In genomic region chr22:47690166-47690565, GRCh38 we compare ENCODE assay signal across 21 cellular contexts.
DNase-seq lines count a peak whose midpoint lies in the region; ATAC-seq and TF ChIP-seq lines count a peak whose summit lies in the region.
"Had no signal": no experiment of that assay in that cellular context is flagged by ENCODE, and none has a peak within 500 bp of the region (broad histone marks: within the 10 kb centered on the region; RNA-seq: fewer than 3 reads in every experiment).

No MANE protein-coding gene starts in this region.

- H3K36me3 ChIP-seq in vagina = no peaks in the 10 kb centered on the region
- H3K36me3 ChIP-seq: BLaER1 treated with 17β-estradiol and CSF1 and Interleukin-3, amounts not matched to agents 10 nM and 100 nM had no signal

- intact Hi-C loops in vagina (cut with DNase I) = no loop called here
- intact Hi-C loops in Right ventricle myocardium inferior (cut with DNase I) = no loop called here

- DNase-seq in ecto neural progenitor cell (ENCODE audit: low spot score) (peak; percentile 27), islet precursor cell (peak; percentile 37), osteocyte (ENCODE audit: extremely low spot score, unreplicated experiment) (peak; percentile 77), vagina (ENCODE audit: extremely low spot score in 2 of 2) (peak; percentile 71 to 77), coronary artery (ENCODE audit: low spot score) (no peak), Right ventricle myocardium inferior (ENCODE audit: missing footprints) (no peak), erythroblast (lab: John Stamatoyannopoulos, UW) (no peak)
- DNase-seq: AML-193; Caco-2; Calu3; CD4-positive, alpha-beta T cell; CD8-positive, alpha-beta T cell; DND-41; EL; GDM1 had no signal

- no peaks in the 10 kb centered on the region for H3K27me3 Mint-ChIP-seq in osteocyte (ENCODE audit: unreplicated experiment)

- peaks cover 24% of the 10 kb centered on the region for H3K9me3 Mint-ChIP-seq in osteocyte (ENCODE audit: unreplicated experiment)
- H3K9me3 Mint-ChIP-seq: CD4-positive, alpha-beta T cell; CD8-positive, alpha-beta T cell had no signal

- no peak for ATAC-seq in Right ventricle myocardium inferior
- ATAC-seq: A549; CD8-positive, alpha-beta T cell; GM12878 had no signal

- H3K27me3 ChIP-seq in vagina = no peaks in the 10 kb centered on the region
- H3K27me3 ChIP-seq: BLaER1 treated with 17β-estradiol and CSF1 and Interleukin-3, amounts not matched to agents 10 nM and 100 nM had no signal

- H3K4me3 Mint-ChIP-seq in osteocyte (ENCODE audit: unreplicated experiment) = no peak overlapping the region
- H3K4me3 Mint-ChIP-seq: B cell; CD4-positive, alpha-beta T cell; CD8-positive, alpha-beta T cell had no signal

- TF ChIP-seq POLR2A in vagina (IDR thresholded peaks at IDR 0.05) (no peak), erythroblast (IDR thresholded peaks at IDR 0.05; ENCODE audit: low read length) (no peak)

- no peaks in the 10 kb centered on the region for H3K4me1 Mint-ChIP-seq in osteocyte (ENCODE audit: unreplicated experiment)

- TF ChIP-seq CTCF in osteocyte (IDR thresholded peaks at IDR 0.05) (no peak), vagina (IDR thresholded peaks at IDR 0.05) (no peak), coronary artery (IDR thresholded peaks at IDR 0.05) (no peak)

- no peaks in the 10 kb centered on the region for H3K4me1 ChIP-seq in vagina
- H3K4me1 ChIP-seq: A549; BLaER1 treated with 17β-estradiol and CSF1 and Interleukin-3, amounts not matched to agents 10 nM and 100 nM; Caco-2 had no signal

- no peaks in the 10 kb centered on the region for H3K9me3 ChIP-seq in vagina
- H3K9me3 ChIP-seq: A549, Caco-2 had no signal

- H3K27ac Mint-ChIP-seq in osteocyte (ENCODE audit: unreplicated experiment) = no peak overlapping the region
- H3K27ac Mint-ChIP-seq: B cell; CD4-positive, alpha-beta T cell; CD8-positive, alpha-beta T cell had no signal

- H3K27ac ChIP-seq in vagina (no peak overlapping the region), coronary artery (no peak overlapping the region)
- H3K27ac ChIP-seq: 22Rv1; A549; BLaER1 treated with 17β-estradiol and CSF1 and Interleukin-3, amounts not matched to agents 10 nM and 100 nM; C4-2B had no signal

- H3K36me3 Mint-ChIP-seq in osteocyte (ENCODE audit: unreplicated experiment) = no peaks in the 10 kb centered on the region
- H3K36me3 Mint-ChIP-seq: CD8-positive, alpha-beta T cell had no signal

- H3K4me3 ChIP-seq in vagina = no peak overlapping the region
- H3K4me3 ChIP-seq in coronary artery = no peak overlapping the region
- H3K4me3 ChIP-seq: A549; BLaER1 treated with 17β-estradiol and CSF1 and Interleukin-3, amounts not matched to agents 10 nM and 100 nM; GM12878 had no signal

Comparison
In these comparisons a context has a peak if more than half of its experiments do, and no peak if none do; other contexts are left out.
1. DNase-seq: peak in ecto neural progenitor cell (single experiment), islet precursor cell (single experiment), osteocyte (single experiment) and vagina (2 of 2); none in coronary artery (single experiment), Right ventricle myocardium inferior (single experiment) and erythroblast (0 of 2).